8 cellular contexts compared by ENCODE assay signal in the genomic region with DNA sequence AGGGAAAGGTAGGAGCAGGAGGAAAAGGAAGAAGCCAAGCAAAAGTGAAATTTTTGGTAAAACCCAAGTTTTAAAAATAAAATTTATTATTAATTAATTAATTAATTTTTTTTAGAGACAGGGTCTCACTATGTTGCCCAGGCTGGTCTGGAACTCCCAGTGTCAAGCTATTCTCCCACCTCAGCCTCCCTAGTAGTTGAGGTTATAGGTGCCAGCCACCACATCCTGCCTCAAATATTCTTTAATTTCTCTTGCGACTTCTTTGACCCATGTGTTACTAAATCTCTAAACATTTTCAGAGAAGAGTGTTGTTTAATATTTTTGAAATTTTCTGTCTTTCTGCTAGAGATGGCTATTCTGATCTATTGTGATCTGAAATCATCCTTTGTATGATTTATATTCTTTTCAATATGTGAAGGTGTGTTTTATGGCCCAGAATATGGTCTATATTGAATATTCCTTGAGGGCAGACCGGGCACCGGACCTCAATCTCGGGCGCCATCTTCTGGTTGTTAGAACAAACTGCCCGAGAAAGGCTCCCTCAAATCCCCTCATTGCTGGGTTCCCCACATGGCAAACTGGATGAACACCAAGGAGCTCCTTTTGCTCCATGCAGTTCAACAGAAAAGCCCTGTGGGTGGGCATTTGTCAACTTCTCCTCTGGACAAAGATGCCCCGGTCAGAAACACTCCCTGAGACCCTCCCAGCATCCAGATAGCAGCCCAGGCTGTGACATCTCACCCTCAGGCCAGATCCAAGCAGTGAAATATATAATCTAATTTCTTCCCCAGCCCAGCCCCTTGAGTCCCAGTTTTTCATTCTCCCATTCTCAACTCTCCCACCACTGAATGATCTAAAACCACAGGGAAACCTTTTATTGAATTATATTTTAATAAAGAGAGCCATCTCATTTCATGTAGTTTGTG.
A peak's percentile ranks its signal among the peaks of the same experiment; 100 is the strongest.
DNase-seq lines count a peak whose midpoint lies in the region; ATAC-seq and TF ChIP-seq lines count a peak whose summit lies in the region.

No MANE protein-coding gene starts in this region.

- no peaks in the 10 kb centered on the region for H3K4me1 ChIP-seq in heart right ventricle
- H3K4me1 ChIP-seq in SJCRH30 = no peaks in the 10 kb centered on the region

- TF ChIP-seq CTCF in heart right ventricle (IDR thresholded peaks at IDR 0.05) (peak; percentile 18 to 76 (median 71)), brain microvascular endothelial cell (IDR thresholded peaks at IDR 0.05; ENCODE audit: low read depth, low read length, missing control alignments) (peak; percentile 87)

- H3K4me3 ChIP-seq in heart right ventricle (no peak overlapping the region), SJCRH30 (no peak overlapping the region), brain microvascular endothelial cell (ENCODE audit: low read depth, low read length) (no peak overlapping the region)

- peak in 3 of 8 donors; percentile 17 to 58 (median 34) for ATAC-seq in heart right ventricle
- ATAC-seq in Right ventricle myocardium inferior = no peak
- no peak for ATAC-seq in HG03469 (IDR thresholded peaks at IDR 0.05; ENCODE audit: unreplicated experiment)

- H3K27ac ChIP-seq in heart right ventricle (no peak overlapping the region), SJCRH30 (no peak overlapping the region), brain microvascular endothelial cell (no peak overlapping the region)

- DNase-seq in heart right ventricle = peak; percentile 23 to 38
- DNase-seq in Right ventricle myocardium inferior (ENCODE audit: missing footprints) = no peak
- peak; percentile 71 for DNase-seq in LoVo (ENCODE audit: low spot score)
- peak; percentile 43 to 73 for DNase-seq in SJCRH30
- peak; percentile 64 for DNase-seq in brain microvascular endothelial cell
- peak; percentile 74 for DNase-seq in left kidney (ENCODE audit: low read depth, low spot score)
- peak; percentile 4 to 35 (median 18) for DNase-seq in stimulated activated CD4-positive, alpha-beta T cell treated with anti-CD3 and anti-CD28 coated beads, TNF-alpha, amount 100 ng/mL, for 48 hours (ENCODE audit: low read depth in 3 of 3)

- intact Hi-C loops in heart right ventricle (cut with DNase I) (loop anchor here in 9 of 10 donors (5.0 to 10.0 kb wide), 4 partner anchors 120 to 213 kb away; partner anchors contain the start of gene PRDM4 (in 4 of the 9)), Right ventricle myocardium inferior (cut with DNase I) (loop anchor here (5.0 to 10.0 kb wide), 2 partner anchors 120 to 208 kb away; partner anchors contain the start of gene PRDM4)

- WGBS in heart right ventricle, 2 donors = 12 to 15% methylated on average over 7 of the region's 7 CpGs

- H3K9me3 ChIP-seq in heart right ventricle = no peaks in the 10 kb centered on the region
- H3K9me3 ChIP-seq in SJCRH30 (replicated peaks) = no peaks in the 10 kb centered on the region

- H3K36me3 ChIP-seq in heart right ventricle (no peaks in the 10 kb centered on the region), SJCRH30 (no peaks in the 10 kb centered on the region), brain microvascular endothelial cell (replicated peaks) (no peaks in the 10 kb centered on the region)

- H3K27me3 ChIP-seq in heart right ventricle = peaks cover 0 to 58% (median 25%) of the 10 kb centered on the region in 7 donors
- 0 out of 2 replicates have a peak, but pooled peaks cover 4% of the 10 kb centered on the region for H3K27me3 ChIP-seq in SJCRH30
- H3K27me3 ChIP-seq in brain microvascular endothelial cell (replicated peaks) = no peaks in the 10 kb centered on the region

- in situ Hi-C loops in brain microvascular endothelial cell (cut with HindIII; ENCODE audit: low pct_ligation_motif_present, low sequenced_read_pairs) = no loop called here
